5 cellular contexts compared by ENCODE assay signal in genomic region chr4:186756550-186756949, GRCh38. TPM values are rescaled to one million over a fixed set of nuclear protein-coding genes. Genes with fewer than 3 reads are reported as not detected.
"Had no signal": no experiment of that assay in that cellular context is flagged by ENCODE, and none has a peak within 500 bp of the region (broad histone marks: within the 10 kb centered on the region; RNA-seq: fewer than 3 reads in every experiment).

No MANE protein-coding gene starts in this region.

RNA-seq across cellular contexts. Expression of gene FAT1, which starts 32.9 kb away (rescaled TPM):
- total RNA-seq: activated B cell treated with CpG ODN at 0.5 μM for 24 hours; activated CD4-positive, alpha-beta memory T cell treated with anti-CD3 and anti-CD28 coated beads for 36 hours; activated CD8-positive, alpha-beta memory T cell treated with anti-CD3 and anti-CD28 coated beads for 36 hours; activated CD8-positive, alpha-beta T cell treated with anti-CD3 and anti-CD28 coated beads for 36 hours; activated T-helper 17 cell treated with anti-CD3 and anti-CD28 coated beads, Interleukin-2, amount 50 U/mL, for 72 hours had no signal
